11 cellular contexts compared by ENCODE assay signal in genomic region chr12:108702534-108702933, GRCh38. TPM values are rescaled to one million over a fixed set of nuclear protein-coding genes. Genes with fewer than 3 reads are reported as not detected.
A peak's percentile ranks its signal among the peaks of the same experiment; 100 is the strongest.
DNase-seq lines count a peak whose midpoint lies in the region; ATAC-seq and TF ChIP-seq lines count a peak whose summit lies in the region.
"Had no signal": no experiment of that assay in that cellular context is flagged by ENCODE, and none has a peak within 500 bp of the region (broad histone marks: within the 10 kb centered on the region; RNA-seq: fewer than 3 reads in every experiment).

No MANE protein-coding gene starts in this region.

- H3K4me3 Mint-ChIP-seq in activated T-cell treated with anti-CD3 and anti-CD28 coated beads, Interleukin-2, amount 50 U/mL, for 24 hours, result no peak overlapping the region
- H3K4me3 Mint-ChIP-seq in neural progenitor cell, result peak overlapping the region; percentile 41

- H4K20me1 ChIP-seq in neural progenitor cell (ENCODE audit: low read depth) (peaks cover 83% of the 10 kb centered on the region), PC-3 (ENCODE audit: low read length) (peaks cover 45% of the 10 kb centered on the region)

- POLR2A ChIA-PET in PC-3 (lab: Charles Lee; ENCODE audit: unreplicated experiment), result no interaction called here

- no peak overlapping the region for H2AFZ ChIP-seq in neural progenitor cell (replicated peaks)
- no peak overlapping the region for H2AFZ ChIP-seq in PC-3 (ENCODE audit: low read length)

- H3K4me2 ChIP-seq in neural progenitor cell, result peak overlapping the region; percentile 40
- H3K4me2 ChIP-seq in PC-3 (ENCODE audit: low read length), result no peak overlapping the region

- H3K79me2 ChIP-seq in neural progenitor cell (ENCODE audit: low read depth), result peaks cover 98% of the 10 kb centered on the region
- peaks cover 100% of the 10 kb centered on the region for H3K79me2 ChIP-seq in PC-3 (ENCODE audit: low read length)

- peaks cover 9% of the 10 kb centered on the region for H3F3A ChIP-seq in neural progenitor cell (ENCODE audit: low read depth)
- H3F3A ChIP-seq in PC-3 (ENCODE audit: low read length, unreplicated experiment), result no peaks in the 10 kb centered on the region

- intact Hi-C loops in dorsolateral prefrontal cortex (cut with DNase I), result no loop called here
- intact Hi-C loops in uterus (cut with DNase I; ENCODE audit: low total_unique reads), result no loop called here
- intact Hi-C loops in PC-3 (cut with micrococcal nuclease), result no loop called here
- intact Hi-C loops in body of pancreas (cut with DNase I), result no loop called here

- H3K9me3 ChIP-seq in neural progenitor cell (ENCODE audit: low read depth) (no peaks in the 10 kb centered on the region), uterus (no peaks in the 10 kb centered on the region), PC-3 (ENCODE audit: low read length) (no peaks in the 10 kb centered on the region), body of pancreas (no peaks in the 10 kb centered on the region)
- H3K9me3 ChIP-seq: thyroid gland had no signal

- peak overlapping the region; percentile 25 to 90 (median 77) for H3K27ac ChIP-seq in dorsolateral prefrontal cortex
- no peak overlapping the region for H3K27ac ChIP-seq in neural progenitor cell
- peak overlapping the region; percentile 95 to 99 for H3K27ac ChIP-seq in uterus
- no peak overlapping the region for H3K27ac ChIP-seq in PC-3 (ENCODE audit: low read length)
- no peak overlapping the region for H3K27ac ChIP-seq in body of pancreas
- H3K27ac ChIP-seq: HL-60 had no signal

- H3K4me1 Mint-ChIP-seq in activated T-cell treated with anti-CD3 and anti-CD28 coated beads, Interleukin-2, amount 50 U/mL, for 24 hours (ENCODE audit: low read depth), result peaks cover 26% of the 10 kb centered on the region
- H3K4me1 Mint-ChIP-seq in neural progenitor cell, result peaks cover 67% of the 10 kb centered on the region

- TF ChIP-seq CTCF in dorsolateral prefrontal cortex (IDR thresholded peaks at IDR 0.05 in 54 of 56, conservative IDR thresholded peaks at IDR 0.05 in 2 of 56; ENCODE audit: low read depth in 1 of 56, partially characterized antibody in 56 of 56), result no peak
- TF ChIP-seq CTCF in neural progenitor cell (IDR thresholded peaks at IDR 0.05), result no peak
- TF ChIP-seq CTCF in uterus (IDR thresholded peaks at IDR 0.05), result no peak
- TF ChIP-seq CTCF in PC-3 (conservative IDR thresholded peaks at IDR 0.05; ENCODE audit: low read depth, low read length), result no peak
- TF ChIP-seq CTCF in body of pancreas (IDR thresholded peaks at IDR 0.05), result no peak

- H3K27ac Mint-ChIP-seq in activated T-cell treated with anti-CD3 and anti-CD28 coated beads, Interleukin-2, amount 50 U/mL, for 24 hours, result peak overlapping the region; percentile 23
- peak overlapping the region; percentile 43 for H3K27ac Mint-ChIP-seq in neural progenitor cell

- H3K4me3 ChIP-seq in dorsolateral prefrontal cortex (peak overlapping the region in 3 of 59 donors; percentile 1 to 9 (median 1)), neural progenitor cell (no peak overlapping the region), uterus (no peak overlapping the region), PC-3 (ENCODE audit: low read length) (no peak overlapping the region), body of pancreas (no peak overlapping the region)
- H3K4me3 ChIP-seq: thyroid gland had no signal

- no peaks in the 10 kb centered on the region for H3K9me3 Mint-ChIP-seq in activated T-cell treated with anti-CD3 and anti-CD28 coated beads, Interleukin-2, amount 50 U/mL, for 24 hours
- H3K9me3 Mint-ChIP-seq in neural progenitor cell, result no peaks in the 10 kb centered on the region

- TF ChIP-seq POLR2A in uterus (IDR thresholded peaks at IDR 0.05) (no peak), body of pancreas (IDR thresholded peaks at IDR 0.05) (no peak)

- H3K9ac ChIP-seq in neural progenitor cell, result no peak overlapping the region
- H3K9ac ChIP-seq in PC-3 (ENCODE audit: low read length), result no peak overlapping the region

- DNase-seq in activated T-cell treated with anti-CD3 and anti-CD28 coated beads, Interleukin-2, amount 50 U/mL, for 24 hours, result no peak
- DNase-seq in activated T-cell treated with anti-CD3 and anti-CD28 coated beads for 4 hours (no peak), dorsolateral prefrontal cortex (no peak), neural progenitor cell (ENCODE audit: low spot score) (no peak), uterus (no peak), PC-3 (no peak), body of pancreas (no peak)
- DNase-seq: NCI-H2029 treated with DMSO at 0.1 percent for 48 hours, thyroid gland had no signal

- no TSS peak for BruUV-seq in PC-3 (replicated peaks; lab: Mats Ljungman, UMichigan)

- CTCF ChIA-PET in PC-3 (lab: Charles Lee), result no interaction called here

- H3K4me1 ChIP-seq in neural progenitor cell (peaks cover 31% of the 10 kb centered on the region), uterus (peaks cover 22 to 24% of the 10 kb centered on the region in 2 donors), PC-3 (ENCODE audit: insufficient read depth, low read length) (peaks cover 6% of the 10 kb centered on the region), body of pancreas (no peaks in the 10 kb centered on the region)
- H3K4me1 ChIP-seq: thyroid gland had no signal

- peaks cover 16% of the 10 kb centered on the region for H3K36me3 ChIP-seq in neural progenitor cell
- H3K36me3 ChIP-seq in uterus, result no peaks in the 10 kb centered on the region
- peaks cover 53% of the 10 kb centered on the region for H3K36me3 ChIP-seq in PC-3 (ENCODE audit: low read depth, low read length)
- no peaks in the 10 kb centered on the region for H3K36me3 ChIP-seq in body of pancreas (replicated peaks in 1 of 2; ENCODE audit: insufficient read depth in 1 of 2, low read depth in 2 of 2)
- H3K36me3 ChIP-seq: thyroid gland had no signal

- ATAC-seq in GM21619 (IDR thresholded peaks at IDR 0.05; ENCODE audit: unreplicated experiment), result no peak
- ATAC-seq in PC-3, result no peak
- no peak for ATAC-seq in body of pancreas

- WGBS in body of pancreas, 2 donors, result 85 to 97% methylated on average over 6 of the region's 6 CpGs

- H3K27me3 ChIP-seq in dorsolateral prefrontal cortex, result no peaks in the 10 kb centered on the region
- H3K27me3 ChIP-seq in neural progenitor cell, result no peaks in the 10 kb centered on the region
- no peaks in the 10 kb centered on the region for H3K27me3 ChIP-seq in uterus
- H3K27me3 ChIP-seq in PC-3 (ENCODE audit: low read length), result no peaks in the 10 kb centered on the region
- H3K27me3 ChIP-seq in body of pancreas, result no peaks in the 10 kb centered on the region
- H3K27me3 ChIP-seq: thyroid gland had no signal

- H3K27me3 Mint-ChIP-seq in activated T-cell treated with anti-CD3 and anti-CD28 coated beads, Interleukin-2, amount 50 U/mL, for 24 hours, result no peaks in the 10 kb centered on the region
- H3K27me3 Mint-ChIP-seq in neural progenitor cell (ENCODE audit: insufficient read depth, low read depth), result peaks cover 4% of the 10 kb centered on the region

- peaks cover 42% of the 10 kb centered on the region for H3K36me3 Mint-ChIP-seq in activated T-cell treated with anti-CD3 and anti-CD28 coated beads, Interleukin-2, amount 50 U/mL, for 24 hours (ENCODE audit: low read depth)
- H3K36me3 Mint-ChIP-seq in neural progenitor cell, result peaks cover 32% of the 10 kb centered on the region

- no peaks in the 10 kb centered on the region for H3K9me2 ChIP-seq in PC-3 (replicated peaks; ENCODE audit: low read length)

RNA-seq across cellular contexts. Expression of gene CORO1C, which starts 28.8 kb away (rescaled TPM):
- total RNA-seq in dorsolateral prefrontal cortex, result 100 to 1,000 TPM in 112 of 120 experiments, 10 to 100 TPM in 8; 87.2 to 202 (median 122) TPM
- 116 and 128 TPM in 2 replicates for total RNA-seq in neural progenitor cell (ENCODE audit: low replicate concordance)
- 100 to 1,000 TPM; 129 to 357 (median 235) TPM for total RNA-seq in uterus
- total RNA-seq in PC-3 (2014; rRNA removed), result 159 and 179 TPM in 2 replicates
- total RNA-seq in body of pancreas, result 10 to 100 TPM; 26.7 to 27.4 TPM

Comparison
In these comparisons a context has a peak if more than half of its experiments do, and no peak if none do; other contexts are left out.
1. H3K27ac ChIP-seq: peak in dorsolateral prefrontal cortex (59 of 59) and uterus (2 of 2); none in neural progenitor cell (single experiment), PC-3 (single experiment) and body of pancreas (0 of 4).